29 cellular contexts compared by ENCODE assay signal in the genomic region with DNA sequence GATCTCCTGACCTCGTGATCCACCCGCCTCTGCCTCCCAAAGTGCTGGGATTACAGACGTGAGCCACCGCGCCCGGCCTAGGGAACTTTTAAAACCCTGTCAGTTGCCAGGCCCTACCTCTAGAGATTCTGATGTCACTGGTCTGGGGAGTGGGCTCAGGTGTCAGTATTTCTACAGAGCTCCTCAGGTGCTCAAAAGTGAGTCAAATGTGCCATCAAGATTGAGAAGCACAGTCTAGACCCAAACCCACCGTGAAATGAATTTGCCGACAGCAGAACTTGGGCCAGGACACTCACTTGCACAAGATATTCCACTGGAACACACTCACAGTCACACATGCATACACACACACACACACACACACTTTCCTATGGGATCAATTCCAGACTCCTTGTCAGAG.
"Had no signal": no experiment of that assay in that cellular context is flagged by ENCODE, and none has a peak within 500 bp of the region (broad histone marks: within the 10 kb centered on the region; RNA-seq: fewer than 3 reads in every experiment).

No MANE protein-coding gene starts in this region.

- H3K4me1 Mint-ChIP-seq: nephron progenitor cell; neural crest cell; stimulated activated effector memory CD8-positive, alpha-beta T cell treated with anti-CD3 and anti-CD28 coated beads, Interleukin-12 subunit alpha, Interleukin-12 subunit beta, amount 100 ng/mL, for 72 hours had no signal

- H3K4me1 ChIP-seq: parathyroid adenoma, psoas muscle, right lobe of liver, sigmoid colon, stomach, thyroid gland, tibial nerve, upper lobe of left lung, vagina had no signal

- H3K4me3 ChIP-seq: ovary, psoas muscle, right lobe of liver, sigmoid colon, stomach, thoracic aorta, thyroid gland, tibial nerve, upper lobe of left lung, vagina had no signal

- H3K4me3 Mint-ChIP-seq: natural killer cell treated with Interleukin-12 subunit alpha and Interleukin-12 subunit beta and Interleukin-15 and Interleukin-18, amount 100 ng/mL, for 72 hours; nephron progenitor cell; neural crest cell; stimulated activated effector memory CD8-positive, alpha-beta T cell treated with anti-CD3 and anti-CD28 coated beads, Interleukin-12 subunit alpha, Interleukin-12 subunit beta, amount 100 ng/mL, for 72 hours; stimulated activated naive B cell treated with anti-CD40 and anti-IgM and Interleukin-4, amounts not matched to agents 10 μg/mL and 1 μg/mL and 100 μg/mL, for 72 hours; stimulated activated naive CD8-positive, alpha-beta T cell treated with anti-CD3 and anti-CD28 coated beads, Interleukin-15, Interleukin-2, amounts not matched to agents 100 ng/mL and 50 ng/mL, for 24 hours had no signal

- H3K36me3 ChIP-seq: neutrophil, ovary, right lobe of liver, sigmoid colon, thoracic aorta, thyroid gland, tibial nerve, upper lobe of left lung, vagina had no signal

- H3K9me3 ChIP-seq: neutrophil, ovary, psoas muscle, right lobe of liver, sigmoid colon, thoracic aorta, thyroid gland, vagina had no signal

- H3K27me3 ChIP-seq: ovary, right lobe of liver, sigmoid colon, stomach, thyroid gland, tibial nerve, upper lobe of left lung, vagina had no signal

- DNase-seq: nephron progenitor cell; nucleus accumbens; ovary; posterior cingulate gyrus; psoas muscle; right cardiac atrium; right lobe of liver; sigmoid colon; small intestine; stimulated activated CD4-positive, alpha-beta T cell treated with anti-CD3 and anti-CD28 coated beads, Interleukin-15, amount 100 ng/mL, for 24 hours; stimulated activated CD4-positive, alpha-beta T cell treated with anti-CD3 and anti-CD28 coated beads, Interleukin-2, amount 100 ng/mL, for 24 hours; stimulated activated CD4-positive, alpha-beta T cell treated with anti-CD3 and anti-CD28 coated beads, Interleukin-2, amount 100 ng/mL, for 48 hours; stimulated activated CD4-positive, alpha-beta T cell treated with anti-CD3 and anti-CD28 coated beads, Interleukin-4, amount 100 ng/mL, for 24 hours; stimulated activated naive B cell treated with anti-CD40 and anti-IgM and Interleukin-4, amounts not matched to agents 10 μg/mL and 1 μg/mL and 100 μg/mL, for 72 hours; stimulated activated naive CD4-positive, alpha-beta T cell treated with Interleukin-2 at 50 U/mL for 16 hours; stomach; thyroid gland; trophoblast cell; upper lobe of left lung had no signal

- H3K27ac Mint-ChIP-seq: natural killer cell treated with Interleukin-12 subunit alpha and Interleukin-12 subunit beta and Interleukin-15 and Interleukin-18, amount 100 ng/mL, for 72 hours; nephron progenitor cell; progenitor cell of endocrine pancreas; stimulated activated effector memory CD8-positive, alpha-beta T cell treated with anti-CD3 and anti-CD28 coated beads, Interleukin-12 subunit alpha, Interleukin-12 subunit beta, amount 100 ng/mL, for 72 hours; stimulated activated naive B cell treated with anti-CD40 and anti-IgM and Interleukin-4, amounts not matched to agents 10 μg/mL and 1 μg/mL and 100 μg/mL, for 72 hours; stimulated activated naive CD8-positive, alpha-beta T cell treated with anti-CD3 and anti-CD28 coated beads, Interleukin-15, Interleukin-2, amounts not matched to agents 100 ng/mL and 50 ng/mL, for 24 hours had no signal

- H3K36me3 Mint-ChIP-seq: natural killer cell treated with Interleukin-12 subunit alpha and Interleukin-12 subunit beta and Interleukin-15 and Interleukin-18, amount 100 ng/mL, for 72 hours; stimulated activated effector memory CD8-positive, alpha-beta T cell treated with anti-CD3 and anti-CD28 coated beads, Interleukin-12 subunit alpha, Interleukin-12 subunit beta, amount 100 ng/mL, for 72 hours; stimulated activated naive B cell treated with anti-CD40 and anti-IgM and Interleukin-4, amounts not matched to agents 10 μg/mL and 1 μg/mL and 100 μg/mL, for 72 hours had no signal

- H3K9ac ChIP-seq: parathyroid adenoma had no signal

- H3K9me3 Mint-ChIP-seq: stimulated activated naive CD8-positive, alpha-beta T cell treated with anti-CD3 and anti-CD28 coated beads, Interleukin-15, Interleukin-2, amounts not matched to agents 100 ng/mL and 50 ng/mL, for 24 hours had no signal

- H3K27ac ChIP-seq: neutrophil, ovary, parathyroid adenoma, psoas muscle, right lobe of liver, sigmoid colon, stomach, thoracic aorta, thyroid gland, tibial nerve, upper lobe of left lung, vagina had no signal

- ATAC-seq: psoas muscle; right cardiac atrium; right lobe of liver; stimulated activated effector memory CD8-positive, alpha-beta T cell treated with anti-CD3 and anti-CD28 coated beads, Interleukin-12 subunit alpha, Interleukin-12 subunit beta, amount 100 ng/mL, for 72 hours; stimulated activated naive B cell treated with anti-CD40 and anti-IgM and Interleukin-4, amounts not matched to agents 10 μg/mL and 1 μg/mL and 100 μg/mL, for 72 hours had no signal
